ENCODE assay signal across 25 cellular contexts in the genomic region with DNA sequence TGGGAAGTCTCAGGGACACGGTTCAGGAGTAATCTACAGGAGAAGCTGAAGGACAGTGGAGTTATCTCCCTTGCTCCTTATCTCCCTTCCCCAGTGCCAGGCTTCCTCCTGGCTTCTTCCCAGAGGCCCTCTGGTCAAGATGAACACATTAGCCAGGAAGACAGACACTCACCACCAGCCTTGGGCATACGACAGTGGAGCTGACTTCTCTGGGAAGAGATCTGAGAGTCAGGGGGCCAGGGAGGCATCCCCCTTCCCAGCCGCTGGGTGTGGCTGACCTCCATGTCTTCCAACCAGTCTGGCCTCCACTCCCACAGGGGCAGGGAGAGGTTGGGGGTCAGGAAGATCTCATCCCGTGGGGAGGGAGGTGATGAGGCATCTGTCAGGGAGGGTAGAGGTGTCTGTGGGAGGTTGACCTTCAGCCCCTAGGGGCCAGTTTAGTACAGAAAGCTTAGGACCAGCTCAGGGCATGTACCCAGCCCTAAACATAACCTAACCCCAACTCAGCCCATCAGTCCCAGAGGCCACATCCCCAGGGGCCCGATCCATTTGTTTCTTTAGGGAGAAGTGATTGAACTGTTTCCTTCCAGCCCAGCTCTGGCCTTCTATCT. TPM values are rescaled to one million over a fixed set of nuclear protein-coding genes. Genes with fewer than 3 reads are reported as not detected.
DNase-seq lines count a peak whose midpoint lies in the region; ATAC-seq and TF ChIP-seq lines count a peak whose summit lies in the region.
"Had no signal": no experiment of that assay in that cellular context is flagged by ENCODE, and none has a peak within 500 bp of the region (broad histone marks: within the 10 kb centered on the region; RNA-seq: fewer than 3 reads in every experiment).

No MANE protein-coding gene starts in this region.

- H3K4me1 ChIP-seq in endodermal cell (ENCODE audit: control insufficient read depth, insufficient read depth, low read length) (no peaks in the 10 kb centered on the region), osteoblast (ENCODE audit: insufficient read depth, low read length) (no peaks in the 10 kb centered on the region)

- no peaks in the 10 kb centered on the region for H3K9me3 Mint-ChIP-seq in endodermal cell
- no peaks in the 10 kb centered on the region for H3K9me3 Mint-ChIP-seq in activated T-cell treated with anti-CD3 and anti-CD28 coated beads, Interleukin-2, amount 50 U/mL, for 24 hours
- H3K9me3 Mint-ChIP-seq: CD8-positive, alpha-beta T cell; H9; HFFc6 had no signal

- 82 to 92% methylated on average over 2 to 5 of the region's 5 CpGs for WGBS in endodermal cell (ENCODE audit: insufficient coverage in 1 of 2, insufficient read length in 1 of 2), 2 experiments

- no peak overlapping the region for H3K4me2 ChIP-seq in osteoblast (ENCODE audit: insufficient read depth, low read length)
- H3K4me2 ChIP-seq: KMS-11 had no signal

- no peak overlapping the region for H3K27ac Mint-ChIP-seq in endodermal cell
- no peak overlapping the region for H3K27ac Mint-ChIP-seq in activated T-cell treated with anti-CD3 and anti-CD28 coated beads, Interleukin-2, amount 50 U/mL, for 24 hours
- H3K27ac Mint-ChIP-seq: CD8-positive, alpha-beta T cell; HFFc6 had no signal

- H3K36me3 Mint-ChIP-seq in endodermal cell (ENCODE audit: low read depth) = no peaks in the 10 kb centered on the region
- no peaks in the 10 kb centered on the region for H3K36me3 Mint-ChIP-seq in activated T-cell treated with anti-CD3 and anti-CD28 coated beads, Interleukin-2, amount 50 U/mL, for 24 hours (ENCODE audit: low read depth)
- H3K36me3 Mint-ChIP-seq: CD8-positive, alpha-beta T cell had no signal

- no peaks in the 10 kb centered on the region for H3K36me3 ChIP-seq in H7 (replicated peaks; ENCODE audit: control insufficient read depth, insufficient read depth, low read length)
- no peaks in the 10 kb centered on the region for H3K36me3 ChIP-seq in endodermal cell (ENCODE audit: control insufficient read depth, insufficient read depth, low read length)
- H3K36me3 ChIP-seq in osteoblast (ENCODE audit: insufficient read depth, low read length) = no peaks in the 10 kb centered on the region
- H3K36me3 ChIP-seq: BLaER1 treated with 17β-estradiol and CSF1 and Interleukin-3, amounts not matched to agents 10 nM and 100 nM had no signal

- H3K4me3 Mint-ChIP-seq in endodermal cell = no peak overlapping the region
- H3K4me3 Mint-ChIP-seq in activated T-cell treated with anti-CD3 and anti-CD28 coated beads, Interleukin-2, amount 50 U/mL, for 24 hours = no peak overlapping the region
- H3K4me3 Mint-ChIP-seq: CD8-positive, alpha-beta T cell; H9; HFFc6 had no signal

- peaks cover 44% of the 10 kb centered on the region for H3K27me3 Mint-ChIP-seq in endodermal cell (ENCODE audit: insufficient read depth)
- H3K27me3 Mint-ChIP-seq in activated T-cell treated with anti-CD3 and anti-CD28 coated beads, Interleukin-2, amount 50 U/mL, for 24 hours = peaks cover 12% of the 10 kb centered on the region

- no peak overlapping the region for H3K9ac ChIP-seq in endodermal cell (ENCODE audit: extremely low read depth, low read length, poor library complexity, severe bottlenecking)
- H3K9ac ChIP-seq: BLaER1 treated with 17β-estradiol and CSF1 and Interleukin-3, amounts not matched to agents 10 nM and 100 nM; KMS-11 had no signal

- H3K4me1 Mint-ChIP-seq in endodermal cell = no peaks in the 10 kb centered on the region
- peaks cover 2% of the 10 kb centered on the region for H3K4me1 Mint-ChIP-seq in activated T-cell treated with anti-CD3 and anti-CD28 coated beads, Interleukin-2, amount 50 U/mL, for 24 hours (ENCODE audit: low read depth)

- H3K4me3 ChIP-seq in H7 (ENCODE audit: insufficient read depth, low read depth, low read length) (no peak overlapping the region), endodermal cell (ENCODE audit: low read length) (no peak overlapping the region), osteoblast (ENCODE audit: insufficient read depth, low read length) (no peak overlapping the region)
- H3K4me3 ChIP-seq: BLaER1 treated with 17β-estradiol and CSF1 and Interleukin-3, amounts not matched to agents 10 nM and 100 nM; SK-N-MC had no signal

- H2AFZ ChIP-seq in osteoblast (ENCODE audit: low read length) = no peak overlapping the region

- TF ChIP-seq CTCF in C4-2B (conservative IDR thresholded peaks at IDR 0.05) = no peak
- TF ChIP-seq CTCF in endodermal cell (conservative IDR thresholded peaks at IDR 0.05) = no peak
- no peak for TF ChIP-seq CTCF in osteoblast (IDR thresholded peaks at IDR 0.05; ENCODE audit: extremely low read depth, low read depth, low read length)

- H3K27ac ChIP-seq in C4-2B (peak overlapping the region; percentile 81), endodermal cell (ENCODE audit: low read depth, low read length) (no peak overlapping the region), osteoblast (ENCODE audit: low read depth, low read length) (no peak overlapping the region)
- H3K27ac ChIP-seq: BLaER1 treated with 17β-estradiol and CSF1 and Interleukin-3, amounts not matched to agents 10 nM and 100 nM; KMS-11; SK-N-MC had no signal

- H3K27me3 ChIP-seq in H7 (ENCODE audit: control insufficient read depth, insufficient read depth, low read length) (peaks cover 8% of the 10 kb centered on the region; the same call in 1 of the 2 replicates), endodermal cell (ENCODE audit: control insufficient read depth, insufficient read depth, low read length, poor library complexity, severe bottlenecking) (peaks cover 28% of the 10 kb centered on the region), osteoblast (ENCODE audit: insufficient read depth, low read length) (no peaks in the 10 kb centered on the region)
- H3K27me3 ChIP-seq: BLaER1 treated with 17β-estradiol and CSF1 and Interleukin-3, amounts not matched to agents 10 nM and 100 nM had no signal

- DNase-seq in H7 (peak; percentile 22), endodermal cell (peak; percentile 21), osteoblast (ENCODE audit: insufficient read length, low spot score, missing footprints) (peak; percentile 67), NOMO-1 (lab: John Stamatoyannopoulos, UW; ENCODE audit: unreplicated experiment in 2 of 2) (no peak)
- no peak for DNase-seq in activated T-cell treated with anti-CD3 and anti-CD28 coated beads, Interleukin-2, amount 50 U/mL, for 24 hours
- DNase-seq: ACHN; CD8-positive, alpha-beta T cell; DMS153; HFFc6; IMR-90; NCI-H1417; NCI-H1694 treated with DMSO at 0.1 percent for 48 hours; NCI-H2081 treated with DMSO at 0.1 percent for 48 hours; NCI-H2171 treated with DMSO at 0.1 percent for 48 hours; NCI-H446; NCI-H526; SHP77 treated with DMSO at 0.1 percent for 48 hours had no signal

- H3K9me3 ChIP-seq in endodermal cell (ENCODE audit: control insufficient read depth, low read length) (no peaks in the 10 kb centered on the region), osteoblast (ENCODE audit: low read depth, low read length) (no peaks in the 10 kb centered on the region)
- H3K9me3 ChIP-seq: BLaER1 treated with 17β-estradiol and CSF1 and Interleukin-3, amounts not matched to agents 10 nM and 100 nM had no signal

- no peak for ATAC-seq in HG03039 (IDR thresholded peaks at IDR 0.05; ENCODE audit: unreplicated experiment)
- ATAC-seq: CD8-positive, alpha-beta T cell had no signal

- no peaks in the 10 kb centered on the region for H3K79me2 ChIP-seq in osteoblast (ENCODE audit: insufficient read depth, low read length)

- H4K20me1 ChIP-seq in osteoblast (ENCODE audit: insufficient read depth, low read length) = no peaks in the 10 kb centered on the region

RNA-seq across cellular contexts. Expression of a gene that starts 12.7 kb away (rescaled TPM):
- not detected in 2 replicates for total RNA-seq in H7 (2014; rRNA removed; shearing (Covaris generic))
- under 1 TPM in 1 of 2 donors, not detected in 1; 0.59 TPM for total RNA-seq in endodermal cell
- 0.04 TPM for polyA plus RNA-seq in endodermal cell (2013, experiment 1 of 2)
- not detected for polyA plus RNA-seq in endodermal cell (2013, experiment 2 of 2)
- 0.36 and 0.59 TPM in 2 replicates for total RNA-seq in osteoblast
- total RNA-seq: CD8-positive, alpha-beta T cell; H9 had no signal

RNA-seq across cellular contexts. Expression of a gene that starts 19.7 kb away (rescaled TPM):
- 26.1 and 31.0 TPM in 2 replicates for total RNA-seq in H7 (2014; rRNA removed; shearing (Covaris generic))
- total RNA-seq in endodermal cell = 10 to 100 TPM; 15.3 to 16.2 TPM
- polyA plus RNA-seq in endodermal cell (2013, experiment 1 of 2) = 115 TPM
- polyA plus RNA-seq in endodermal cell (2013, experiment 2 of 2) = 77.1 TPM
- 12.7 and 18.1 TPM in 2 replicates for total RNA-seq in osteoblast

RNA-seq across cellular contexts. Expression of a gene that starts 34.1 kb away (rescaled TPM):
- not detected in 2 replicates for total RNA-seq in H7 (2014; rRNA removed; shearing (Covaris generic))
- total RNA-seq in endodermal cell (not detected), osteoblast (under 0.01 TPM in 1 of 2 replicates, not detected in the other)
- not detected for polyA plus RNA-seq in endodermal cell (2013, experiment 1 of 2)
- polyA plus RNA-seq in endodermal cell (2013, experiment 2 of 2) = not detected
- total RNA-seq: CD8-positive, alpha-beta T cell; Daoy; H9; HFFc6; IMR-90; RPMI7951 had no signal
- polyA plus RNA-seq: IMR-90 had no signal

RNA-seq across cellular contexts. Expression of a gene that starts 50.9 kb away (rescaled TPM):
- not detected in 2 replicates for total RNA-seq in H7 (2014; rRNA removed; shearing (Covaris generic))
- total RNA-seq in endodermal cell (not detected), osteoblast (under 0.01 TPM in 1 of 2 replicates, not detected in the other)
- not detected for polyA plus RNA-seq in endodermal cell (2013, experiment 1 of 2)
- not detected for polyA plus RNA-seq in endodermal cell (2013, experiment 2 of 2)
- total RNA-seq: CD8-positive, alpha-beta T cell; Daoy; H9; RPMI7951 had no signal

Comparison
In these comparisons a context has a peak if more than half of its experiments do, and no peak if none do; other contexts are left out.
1. DNase-seq: peak in H7 (single experiment), endodermal cell (single experiment) and osteoblast (single experiment); none in NOMO-1 (0 of 2) and activated T-cell treated with anti-CD3 and anti-CD28 coated beads, Interleukin-2, amount 50 U/mL, for 24 hours (single experiment).